8 cellular contexts compared by ENCODE assay signal in genomic region chr20:2172305-2173175, GRCh38.
A peak's percentile ranks its signal among the peaks of the same experiment; 100 is the strongest.
DNase-seq lines count a peak whose midpoint lies in the region; ATAC-seq, FAIRE-seq and TF ChIP-seq lines count a peak whose summit lies in the region.

No MANE protein-coding gene starts in this region.

- no peak overlapping the region for H3K56ac ChIP-seq in IMR-90 (ENCODE audit: extremely low read depth, insufficient read depth, low read length)

- no peak overlapping the region for H4K91ac ChIP-seq in IMR-90 (ENCODE audit: insufficient read depth, low read depth, low read length)

- H3K27ac ChIP-seq in IMR-90 (ENCODE audit: insufficient read depth, low read length) (no peak overlapping the region), RWPE1 (no peak overlapping the region), gastroesophageal sphincter (no peak overlapping the region), pancreas (no peak overlapping the region), tibial nerve (no peak overlapping the region)

- H3K14ac ChIP-seq in IMR-90 (replicated peaks; ENCODE audit: low read depth, low read length): no peak overlapping the region

- no peak overlapping the region for H3K4ac ChIP-seq in IMR-90 (ENCODE audit: low read depth, low read length)

- no peak overlapping the region for H2AK5ac ChIP-seq in IMR-90 (ENCODE audit: low read depth, low read length)

- no peaks in the 10 kb centered on the region for H3K36me3 ChIP-seq in IMR-90 (ENCODE audit: control insufficient read depth, insufficient read depth, low read length)
- no peaks in the 10 kb centered on the region for H3K36me3 ChIP-seq in gastroesophageal sphincter
- H3K36me3 ChIP-seq in pancreas: no peaks in the 10 kb centered on the region
- H3K36me3 ChIP-seq in tibial nerve: no peaks in the 10 kb centered on the region

- H3K9ac ChIP-seq in IMR-90 (ENCODE audit: low read depth, low read length): no peak overlapping the region

- no peak overlapping the region for H4K5ac ChIP-seq in IMR-90 (ENCODE audit: low read depth, low read length)

- intact Hi-C loops in IMR-90 (cut with micrococcal nuclease) (loop anchor here (1.0 to 10.0 kb wide), 7 partner anchors 70 to 408 kb away; partner anchors contain the start of gene STK35), pancreas (cut with DNase I) (loop anchor here in 2 of 3 donors (5.0 kb wide), 1 partner anchor 205 kb away; no protein-coding TSS in a partner anchor)

- peak overlapping the region; percentile 62 for H3K4me2 ChIP-seq in IMR-90 (ENCODE audit: low read depth, low read length)

- H2BK120ac ChIP-seq in IMR-90 (ENCODE audit: low read depth, low read length): no peak overlapping the region

- 0% methylated on average over 4 of the region's 17 CpGs; no CpG with 5 or more reads in 1 of the 2 experiments for WGBS in IMR-90 (ENCODE audit: extremely low coverage in 2 of 2, insufficient read length in 1 of 2), 2 experiments
- WGBS in gastroesophageal sphincter (ENCODE audit: low coverage in 1 of 2), 2 donors: 13 to 29% methylated on average over 7 to 8 of the region's 17 CpGs
- WGBS in pancreas, 2 donors: 13 to 18% methylated on average over 17 of the region's 17 CpGs
- WGBS in tibial nerve, 2 donors: 20% methylated on average over 17 of the region's 17 CpGs

- H3K27me3 ChIP-seq in IMR-90 (ENCODE audit: control insufficient read depth, insufficient read depth, low read length): peaks cover 32% of the 10 kb centered on the region
- H3K27me3 ChIP-seq in gastroesophageal sphincter: peaks cover 18% of the 10 kb centered on the region
- no peaks in the 10 kb centered on the region for H3K27me3 ChIP-seq in pancreas
- no peaks in the 10 kb centered on the region for H3K27me3 ChIP-seq in tibial nerve

- TF ChIP-seq CTCF in IMR-90 (conservative IDR thresholded peaks at IDR 0.05; ENCODE audit: low read depth, low read length) (peak; percentile 94), RWPE1 (conservative IDR thresholded peaks at IDR 0.05; ENCODE audit: low read depth) (peak; percentile 95), gastroesophageal sphincter (IDR thresholded peaks at IDR 0.05) (peak; percentile 83 to 94 (median 91)), pancreas (IDR thresholded peaks at IDR 0.05) (peak; percentile 52 to 82 (median 70)), tibial nerve (IDR thresholded peaks at IDR 0.05) (peak; percentile 85 to 89 (median 87))

- no peaks in the 10 kb centered on the region for H3K79me1 ChIP-seq in IMR-90 (ENCODE audit: low read depth in 1 of 2, low read length in 2 of 2)

- TF ChIP-seq POLR2A in IMR-90 (IDR thresholded peaks at IDR 0.05; ENCODE audit: low read depth, low read length) (0 out of 2 replicates have a peak, but pooled peaks have one; percentile 27), gastroesophageal sphincter (IDR thresholded peaks at IDR 0.05) (no peak), tibial nerve (IDR thresholded peaks at IDR 0.05) (no peak)

- peak; percentile 96 for ATAC-seq in IMR-90 (ENCODE audit: low read depth)
- peak; percentile 79 for ATAC-seq in gastroesophageal sphincter
- peak in 3 of 4 donors; percentile 91 to 92 (median 91) for ATAC-seq in pancreas
- no peak for ATAC-seq in GM19324 (IDR thresholded peaks at IDR 0.05; ENCODE audit: low FRiP score, unreplicated experiment)

- CTCF ChIA-PET in IMR-90 (lab: Yijun Ruan, JAX) (interaction anchor here (0.5 to 2.6 kb wide), 21 partner anchors 9 to 881 kb away, joined by 3 to 13 read pairs (median 4); no protein-coding TSS in a partner anchor), RWPE1 (lab: Yijun Ruan, JAX) (interaction anchor here (0.5 to 3.4 kb wide), 32 partner anchors 8 to 529 kb away, joined by 3 to 20 read pairs (median 4); no protein-coding TSS in a partner anchor)

- no peaks in the 10 kb centered on the region for H3K4me1 ChIP-seq in IMR-90 (ENCODE audit: control insufficient read depth, insufficient read depth, low read length)
- H3K4me1 ChIP-seq in gastroesophageal sphincter: peaks cover 0 to 5% (median 0%) of the 10 kb centered on the region in 3 donors
- no peaks in the 10 kb centered on the region for H3K4me1 ChIP-seq in pancreas
- H3K4me1 ChIP-seq in tibial nerve: peaks cover 0 to 7% (median 0%) of the 10 kb centered on the region in 4 donors

- H4K20me1 ChIP-seq in IMR-90 (ENCODE audit: insufficient read depth, low read length): no peaks in the 10 kb centered on the region

- no peak for FAIRE-seq in pancreas (lab: Jason Lieb, UNC)

- H2BK5ac ChIP-seq in IMR-90 (ENCODE audit: low read depth, low read length, poor library complexity, severe bottlenecking): no peak overlapping the region

- peak; percentile 98 for TF ChIP-seq RAD21 in IMR-90 (IDR thresholded peaks at IDR 0.05; ENCODE audit: low read length)

- POLR2A ChIA-PET in IMR-90 (lab: Charles Lee; ENCODE audit: unreplicated experiment) (no interaction called here), RWPE1 (lab: Yijun Ruan, JAX; ENCODE audit: low non-redundant PET) (interaction anchor here (1.3 kb wide), 1 partner anchor 70 kb away, joined by 3 read pairs; no protein-coding TSS in a partner anchor)

- no peak overlapping the region for H2AK9ac ChIP-seq in IMR-90 (replicated peaks; ENCODE audit: low read depth, low read length, poor library complexity)

- H2BK15ac ChIP-seq in IMR-90 (ENCODE audit: low read depth, low read length): no peak overlapping the region

- no peak overlapping the region for H3K23ac ChIP-seq in IMR-90 (ENCODE audit: low read depth, low read length)

- BruUV-seq in IMR-90 (replicated peaks; lab: Mats Ljungman, UMichigan): no TSS peak

- H4K8ac ChIP-seq in IMR-90 (ENCODE audit: low read depth in 2 of 2, low read length in 2 of 2): no peak overlapping the region

- no peak overlapping the region for H3K4me3 ChIP-seq in IMR-90 (ENCODE audit: insufficient read depth, low read depth, low read length)
- no peak overlapping the region for H3K4me3 ChIP-seq in gastroesophageal sphincter
- no peak overlapping the region for H3K4me3 ChIP-seq in pancreas
- no peak overlapping the region for H3K4me3 ChIP-seq in tibial nerve

- peak overlapping the region; percentile 83 for H2AFZ ChIP-seq in IMR-90 (replicated peaks; ENCODE audit: low read length, poor library complexity)

- H3K9me3 ChIP-seq in IMR-90 (ENCODE audit: control insufficient read depth, insufficient read depth, low read length) (no peaks in the 10 kb centered on the region), gastroesophageal sphincter (no peaks in the 10 kb centered on the region), pancreas (no peaks in the 10 kb centered on the region), tibial nerve (no peaks in the 10 kb centered on the region)

- TF ChIP-seq EP300 in gastroesophageal sphincter (IDR thresholded peaks at IDR 0.05) (no peak), tibial nerve (IDR thresholded peaks at IDR 0.05) (no peak)

- DNase-seq in DMS153 treated with DMSO at 0.1 percent for 48 hours (lab: John Stamatoyannopoulos, UW; ENCODE audit: unreplicated experiment): peak; percentile 57
- peak; percentile 45 for DNase-seq in IMR-90
- peak; percentile 76 for DNase-seq in RWPE1 (ENCODE audit: low spot score)
- peak; percentile 49 for DNase-seq in activated gamma-delta T cell treated with anti-CD3 and anti-CD28 coated beads, Interleukin-2, amount 50 U/mL, for 16 hours (ENCODE audit: low read depth)
- DNase-seq in pancreas: peak; percentile 43 to 84 (median 69)
- DNase-seq in tibial nerve (ENCODE audit: low spot score in 2 of 2): peak; percentile 57 to 80

- no peaks in the 10 kb centered on the region for H3K9me1 ChIP-seq in IMR-90 (ENCODE audit: insufficient read depth, low read length)

- no peak overlapping the region for H2BK20ac ChIP-seq in IMR-90 (ENCODE audit: low read depth, low read length)

- dilution Hi-C loops in IMR-90 (cut with HindIII; ENCODE audit: low sequenced_read_pairs, unreplicated experiment): no loop called here

- in situ Hi-C loops in IMR-90 (cut with MboI; ENCODE audit: low sequenced_read_pairs): loop anchor here (5.0 to 10.0 kb wide), 4 partner anchors 168 to 408 kb away; no protein-coding TSS in a partner anchor

- H3K18ac ChIP-seq in IMR-90 (ENCODE audit: low read depth, low read length): no peak overlapping the region

TF ChIP-seq in IMR-90, 13 proteins besides CTCF, POLR2A, EP300 and RAD21:
- no peak for TF ChIP-seq RFX5 (IDR thresholded peaks at IDR 0.05; ENCODE audit: low read depth, low read length)
- TF ChIP-seq SMC3 (IDR thresholded peaks at IDR 0.05; ENCODE audit: low read depth, low read length): peak; percentile 99
